ENCODE assay signal across 11 cellular contexts in the genomic region with DNA sequence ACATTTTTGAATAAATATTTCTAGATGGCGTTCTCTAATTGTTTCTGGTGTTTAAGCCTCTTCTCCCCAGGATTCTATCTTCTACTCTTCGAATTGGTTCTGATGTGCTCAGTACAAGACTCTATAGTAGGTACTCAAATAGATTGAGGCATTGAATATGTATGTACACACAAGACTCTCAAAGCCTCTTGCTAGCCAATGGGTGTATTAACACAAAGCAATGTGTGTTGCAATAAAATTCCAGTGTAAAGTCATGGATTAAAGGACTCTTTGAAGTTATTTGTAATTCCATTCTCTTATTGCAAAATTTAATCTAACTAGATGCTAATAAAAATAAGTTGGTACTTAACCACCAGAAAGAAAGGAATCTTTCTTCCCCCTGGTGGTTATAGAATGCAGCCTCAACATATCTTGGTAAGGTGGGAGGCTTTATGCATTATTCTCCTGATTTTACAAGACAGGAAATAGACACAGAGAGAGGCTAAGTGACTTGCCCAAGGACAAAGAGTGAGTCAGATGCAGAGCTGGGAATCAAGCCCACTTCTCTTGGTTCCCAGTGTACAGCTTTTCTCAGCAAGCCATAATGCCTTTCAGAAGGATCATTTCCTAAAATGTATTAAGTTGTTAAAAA. TPM values are rescaled to one million over a fixed set of nuclear protein-coding genes. Genes with fewer than 3 reads are reported as not detected.
A peak's percentile ranks its signal among the peaks of the same experiment; 100 is the strongest.
DNase-seq lines count a peak whose midpoint lies in the region; ATAC-seq and TF ChIP-seq lines count a peak whose summit lies in the region.
"Had no signal": no experiment of that assay in that cellular context is flagged by ENCODE, and none has a peak within 500 bp of the region (broad histone marks: within the 10 kb centered on the region; RNA-seq: fewer than 3 reads in every experiment).

No MANE protein-coding gene starts in this region.

- WGBS in smooth muscle cell (ENCODE audit: low lambda C conversion rate), result 80% methylated on average over 2 of the region's 2 CpGs

- H2AFZ ChIP-seq in fibroblast of lung (ENCODE audit: low read length) (no peak overlapping the region), smooth muscle cell (ENCODE audit: low read depth) (no peak overlapping the region)

- H3K79me2 ChIP-seq in fibroblast of lung (ENCODE audit: control insufficient read depth, insufficient read depth, low read length) (no peaks in the 10 kb centered on the region), smooth muscle cell (ENCODE audit: low read depth) (no peaks in the 10 kb centered on the region)

- H3K9me3 ChIP-seq in HEK293 (ENCODE audit: control insufficient read depth, insufficient read depth, low read depth, low read length) (no peaks in the 10 kb centered on the region), RWPE2 (ENCODE audit: severe bottlenecking) (no peaks in the 10 kb centered on the region), fibroblast of lung (ENCODE audit: control insufficient read depth, insufficient read depth, low read depth, low read length) (no peaks in the 10 kb centered on the region), smooth muscle cell (replicated peaks; ENCODE audit: low read depth) (no peaks in the 10 kb centered on the region), uterus (no peaks in the 10 kb centered on the region), lower lobe of right lung (no peaks in the 10 kb centered on the region)
- H3K9me3 ChIP-seq: right atrium auricular region had no signal

- H4K20me1 ChIP-seq in fibroblast of lung (ENCODE audit: control insufficient read depth, extremely low read depth, insufficient read depth, low read length), result no peaks in the 10 kb centered on the region
- H4K20me1 ChIP-seq in smooth muscle cell (ENCODE audit: low read depth), result no peaks in the 10 kb centered on the region

- CTCF ChIA-PET in HEK293 (lab: Yijun Ruan, JAX), result interaction anchor here (1.0 kb wide), 1 partner anchor 1031 kb away, joined by 3 read pairs; no protein-coding TSS in a partner anchor
- CTCF ChIA-PET in GM10248 (lab: Yijun Ruan, JAX), result no interaction called here

- TF ChIP-seq POLR2A in uterus (IDR thresholded peaks at IDR 0.05), result no peak

- TF ChIP-seq CTCF in HEK293 (tag by site-specific recombination; IDR thresholded peaks at IDR 0.05), result peak; percentile 34; the same call in 1 of the 2 replicates
- TF ChIP-seq CTCF in RWPE2 (IDR thresholded peaks at IDR 0.05; ENCODE audit: poor library complexity, severe bottlenecking), result peak; percentile 23
- peak in 1 of 2 donors; percentile 30 for TF ChIP-seq CTCF in fibroblast of lung (conservative IDR thresholded peaks at IDR 0.05 in 1 of 2, IDR thresholded peaks at IDR 0.05 in 1 of 2; ENCODE audit: low read depth in 1 of 2, low read length in 2 of 2)
- peak; percentile 41 for TF ChIP-seq CTCF in smooth muscle cell (IDR thresholded peaks at IDR 0.05; ENCODE audit: borderline replicate concordance, insufficient read depth, poor library complexity, severe bottlenecking)
- no peak for TF ChIP-seq CTCF in uterus (IDR thresholded peaks at IDR 0.05)
- TF ChIP-seq CTCF in lower lobe of right lung (IDR thresholded peaks at IDR 0.05), result no peak
- TF ChIP-seq CTCF in GM10248 (IDR thresholded peaks at IDR 0.05; ENCODE audit: control extremely low read depth, extremely low read depth, low read depth, missing control alignments), result no peak

- no peak overlapping the region for H3K27ac ChIP-seq in HEK293 (ENCODE audit: extremely low read depth, low read depth, low read length)
- H3K27ac ChIP-seq in RWPE2 (ENCODE audit: poor library complexity, severe bottlenecking), result no peak overlapping the region
- H3K27ac ChIP-seq in fibroblast of lung (ENCODE audit: insufficient read depth, low read length), result no peak overlapping the region
- peak overlapping the region; percentile 14 for H3K27ac ChIP-seq in smooth muscle cell (ENCODE audit: low read depth)
- no peak overlapping the region for H3K27ac ChIP-seq in uterus
- no peak overlapping the region for H3K27ac ChIP-seq in lower lobe of right lung
- H3K27ac ChIP-seq: right atrium auricular region had no signal

- H3K4me1 ChIP-seq in HEK293 (ENCODE audit: control insufficient read depth, insufficient read depth, low read length) (peaks cover 9% of the 10 kb centered on the region), RWPE2 (ENCODE audit: insufficient read depth, poor library complexity, severe bottlenecking) (peaks cover 2% of the 10 kb centered on the region), fibroblast of lung (ENCODE audit: control insufficient read depth, extremely low read depth, insufficient read depth, low read length) (no peaks in the 10 kb centered on the region), smooth muscle cell (ENCODE audit: low read depth) (no peaks in the 10 kb centered on the region), uterus (no peaks in the 10 kb centered on the region), lower lobe of right lung (no peaks in the 10 kb centered on the region)
- H3K4me1 ChIP-seq: right atrium auricular region had no signal

- intact Hi-C loops in uterus (cut with DNase I; ENCODE audit: low total_unique reads) (no loop called here), lower lobe of right lung (cut with DNase I) (no loop called here)

- H3K9ac ChIP-seq in fibroblast of lung (ENCODE audit: insufficient read depth, low read length) (no peak overlapping the region), smooth muscle cell (ENCODE audit: low read depth) (no peak overlapping the region)

- POLR2A ChIA-PET in HEK293 (lab: Yijun Ruan, JAX), result no interaction called here
- POLR2A ChIA-PET in GM10248 (lab: Yijun Ruan, JAX), result no interaction called here

- no peak overlapping the region for H3K4me3 ChIP-seq in HEK293 (ENCODE audit: low read depth, low read length)
- H3K4me3 ChIP-seq in RWPE2 (ENCODE audit: severe bottlenecking), result no peak overlapping the region
- H3K4me3 ChIP-seq in fibroblast of lung (replicated peaks in 1 of 4; ENCODE audit: control extremely low read depth in 1 of 4, insufficient read depth in 1 of 4, low read depth in 3 of 4, low read length in 4 of 4), result no peak overlapping the region
- H3K4me3 ChIP-seq in smooth muscle cell, result no peak overlapping the region
- H3K4me3 ChIP-seq in uterus, result no peak overlapping the region
- H3K4me3 ChIP-seq in lower lobe of right lung, result no peak overlapping the region
- H3K4me3 ChIP-seq: right atrium auricular region had no signal

- DNase-seq in RWPE2 (ENCODE audit: low spot score) (no peak), fibroblast of lung (ENCODE audit: low read depth in 2 of 2) (peak; percentile 74 to 96), smooth muscle cell (lab: John Stamatoyannopoulos, UW; ENCODE audit: unreplicated experiment) (no peak), uterus (no peak), lower lobe of right lung (no peak), GM10248 (ENCODE audit: extremely low spot score) (no peak)
- DNase-seq: activated naive CD4-positive, alpha-beta T cell treated with anti-CD3 and anti-CD28 coated beads, Interleukin-2, amount 50 U/mL, for 16 hours; MM.1S had no signal

- H3K4me2 ChIP-seq in fibroblast of lung (ENCODE audit: extremely low read depth, insufficient read depth, low read length), result no peak overlapping the region
- H3K4me2 ChIP-seq in smooth muscle cell, result peak overlapping the region; percentile 31

- ATAC-seq in RWPE2 (ENCODE audit: low read depth) (peak; percentile 93), lower lobe of right lung (no peak), HG03139 (IDR thresholded peaks at IDR 0.05; ENCODE audit: unreplicated experiment) (no peak)

- no peaks in the 10 kb centered on the region for H3F3A ChIP-seq in smooth muscle cell (ENCODE audit: low read depth)

- H3K27me3 ChIP-seq in RWPE2 (ENCODE audit: insufficient read depth, poor library complexity, severe bottlenecking), result no peaks in the 10 kb centered on the region
- H3K27me3 ChIP-seq in fibroblast of lung (ENCODE audit: control insufficient read depth, insufficient read depth, low read length), result no peaks in the 10 kb centered on the region
- no peaks in the 10 kb centered on the region for H3K27me3 ChIP-seq in smooth muscle cell (ENCODE audit: low read depth)
- H3K27me3 ChIP-seq in uterus, result no peaks in the 10 kb centered on the region
- no peaks in the 10 kb centered on the region for H3K27me3 ChIP-seq in lower lobe of right lung (ENCODE audit: low read depth)
- H3K27me3 ChIP-seq: right atrium auricular region had no signal

- H3K36me3 ChIP-seq in HEK293 (ENCODE audit: control insufficient read depth in 2 of 2, insufficient read depth in 1 of 2, low read length in 2 of 2) (no peaks in the 10 kb centered on the region), RWPE2 (ENCODE audit: low read depth) (no peaks in the 10 kb centered on the region), fibroblast of lung (ENCODE audit: control insufficient read depth, insufficient read depth, low read length) (no peaks in the 10 kb centered on the region), smooth muscle cell (ENCODE audit: low read depth) (no peaks in the 10 kb centered on the region), uterus (no peaks in the 10 kb centered on the region), lower lobe of right lung (no peaks in the 10 kb centered on the region)
- H3K36me3 ChIP-seq: right atrium auricular region had no signal

TF ChIP-seq in HEK293, 187 proteins besides CTCF, POLR2A, EP300 and RAD21 (continues in another document):
- TF ChIP-seq ZNF211 (tag by site-specific recombination; IDR thresholded peaks at IDR 0.05; ENCODE audit: low read depth) (no peak), ZNF658 (tag by site-specific recombination; IDR thresholded peaks at IDR 0.05) (no peak), ZNF23 (tag by site-specific recombination; IDR thresholded peaks at IDR 0.05; ENCODE audit: borderline replicate concordance) (no peak), SCRT1 (tag by site-specific recombination; IDR thresholded peaks at IDR 0.05; ENCODE audit: borderline replicate concordance) (no peak), ZNF169 (tag by site-specific recombination; IDR thresholded peaks at IDR 0.05) (no peak)
- TF ChIP-seq, protein P1, sequence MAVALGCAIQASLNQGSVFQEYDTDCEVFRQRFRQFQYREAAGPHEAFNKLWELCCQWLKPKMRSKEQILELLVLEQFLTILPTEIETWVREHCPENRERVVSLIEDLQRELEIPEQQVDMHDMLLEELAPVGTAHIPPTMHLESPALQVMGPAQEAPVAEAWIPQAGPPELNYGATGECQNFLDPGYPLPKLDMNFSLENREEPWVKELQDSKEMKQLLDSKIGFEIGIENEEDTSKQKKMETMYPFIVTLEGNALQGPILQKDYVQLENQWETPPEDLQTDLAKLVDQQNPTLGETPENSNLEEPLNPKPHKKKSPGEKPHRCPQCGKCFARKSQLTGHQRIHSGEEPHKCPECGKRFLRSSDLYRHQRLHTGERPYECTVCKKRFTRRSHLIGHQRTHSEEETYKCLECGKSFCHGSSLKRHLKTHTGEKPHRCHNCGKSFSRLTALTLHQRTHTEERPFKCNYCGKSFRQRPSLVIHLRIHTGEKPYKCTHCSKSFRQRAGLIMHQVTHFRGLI (tag by site-specific recombination; IDR thresholded peaks at IDR 0.05), result no peak

RNA-seq across cellular contexts. Expression of a gene that starts 18.1 kb away (rescaled TPM):
- under 0.01 TPM in 2 replicates for total RNA-seq in fibroblast of lung
- polyA plus RNA-seq in fibroblast of lung, result 0.01 TPM in 1 of 2 replicates, not detected in the other
- polyA plus RNA-seq in fibroblast of lung (2012), result 0.02 TPM in 1 of 2 replicates, not detected in the other
- not detected in 2 replicates for polyA minus RNA-seq in fibroblast of lung (ENCODE audit: low replicate concordance)
- total RNA-seq in smooth muscle cell, result 1.1 and 2.9 TPM in 2 replicates
- 0.08 and 1.2 TPM in 2 replicates for polyA plus RNA-seq in smooth muscle cell
- total RNA-seq in uterus, result 1 to 10 TPM in 1 of 4 donors, under 1 TPM in 2, not detected in 1; 0.29 to 7.3 (median 0.79) TPM
- total RNA-seq in lower lobe of right lung, result 0.09 TPM

Comparison
In these comparisons a context has a peak if more than half of its experiments do, and no peak if none do; other contexts are left out.
1. CTCF ChIP-seq: peak in HEK293 (single experiment), RWPE2 (single experiment) and smooth muscle cell (single experiment); none in uterus (0 of 4), lower lobe of right lung (single experiment) and GM10248 (single experiment).
2. DNase-seq: peak in fibroblast of lung (2 of 2); none in RWPE2 (single experiment), smooth muscle cell (single experiment), uterus (0 of 2), lower lobe of right lung (single experiment) and GM10248 (single experiment).